Comparison of ENCODE assay signal across 17 cellular contexts in genomic region chr5:11476866-11477265, GRCh38.
DNase-seq lines count a peak whose midpoint lies in the region; ATAC-seq lines count a peak whose summit lies in the region.
"Had no signal": no experiment of that assay in that cellular context is flagged by ENCODE, and none has a peak within 500 bp of the region (broad histone marks: within the 10 kb centered on the region; RNA-seq: fewer than 3 reads in every experiment).

No MANE protein-coding gene starts in this region.

- no peak for ATAC-seq in HG03442 (IDR thresholded peaks at IDR 0.05; ENCODE audit: unreplicated experiment)
- ATAC-seq: CD8-positive, alpha-beta T cell; GM12878 had no signal

- in situ Hi-C loops in SK-MEL-5 (cut with HindIII; ENCODE audit: low pct_unique_long_range_greater_than_20kb, low sequenced_read_pairs) = no loop called here

- peak in 2 of 3 experiments; percentile 9 to 62 for DNase-seq in NCI-H1417 (lab: John Stamatoyannopoulos, UW)
- no peak for DNase-seq in NCI-H1417 treated with DMSO at 0.1 percent for 48 hours (lab: John Stamatoyannopoulos, UW)
- peak; percentile 13 for DNase-seq in SK-MEL-5 (ENCODE audit: low read depth, low spot score)
- peak; percentile 33 for DNase-seq in medulla oblongata (ENCODE audit: extremely low spot score)
- no peak for DNase-seq in retina
- DNase-seq: Caco-2; CD4-positive, CD25-positive, alpha-beta regulatory T cell; CD8-positive, alpha-beta T cell; DMS153; DMS79; EL; GDM1; GM23248; H7; HCEC 1CT had no signal

Comparison
In these comparisons a context has a peak if more than half of its experiments do, and no peak if none do; other contexts are left out.
1. DNase-seq: peak in NCI-H1417 (2 of 3), SK-MEL-5 (single experiment) and medulla oblongata (single experiment); none in NCI-H1417 treated with DMSO at 0.1 percent for 48 hours (single experiment) and retina (single experiment).